Comparison of ENCODE assay signal across 21 cellular contexts in the genomic region with DNA sequence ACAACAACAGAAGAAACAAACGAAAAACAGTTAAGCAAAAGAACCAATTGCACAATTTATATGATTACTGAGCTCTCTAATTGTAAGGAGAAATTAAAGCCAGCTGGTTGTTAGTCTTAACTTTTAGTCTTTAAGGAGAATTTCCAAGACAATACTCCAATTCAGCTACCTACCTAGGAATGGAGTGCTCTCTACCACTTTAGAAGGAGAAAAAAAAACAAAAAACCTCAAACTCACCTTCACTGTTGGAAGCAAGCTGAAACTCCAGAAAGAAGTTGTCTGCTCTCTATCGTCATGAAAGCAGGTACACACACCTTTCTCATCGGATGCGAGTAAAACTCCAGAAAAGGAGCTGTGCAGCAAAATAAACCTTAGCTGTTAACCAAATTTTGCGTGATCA.
"Had no signal": no experiment of that assay in that cellular context is flagged by ENCODE, and none has a peak within 500 bp of the region (broad histone marks: within the 10 kb centered on the region; RNA-seq: fewer than 3 reads in every experiment).

No MANE protein-coding gene starts in this region.

- DNase-seq: hypothalamus; islet precursor cell; left ventricle myocardium inferior; mesendoderm; naive B cell; ovary; right lobe of liver; stimulated activated CD4-positive, alpha-beta T cell treated with anti-CD3 and anti-CD28 coated beads, Interleukin-1b, Interleukin-23, amount 100 ng/mL, for 48 hours; stimulated activated CD4-positive, alpha-beta T cell treated with anti-CD3 and anti-CD28 coated beads, Interleukin-2, amount 100 ng/mL, for 48 hours; stimulated activated CD4-positive, alpha-beta T cell treated with anti-CD3 and anti-CD28 coated beads, Interleukin-4, amount 100 ng/mL, for 4 hours; stimulated activated CD8-positive, alpha-beta memory T cell treated with anti-CD3 and anti-CD28 coated beads, Interleukin-4, amount 100 ng/mL, for 48 hours; stimulated activated naive CD4-positive, alpha-beta T cell treated with Interleukin-2 at 50 U/mL for 16 hours; stimulated activated naive CD8-positive, alpha-beta T cell treated with anti-CD3 and anti-CD28 coated beads, Interleukin-15, amount 100 ng/mL, for 72 hours; substantia nigra; uterus had no signal

- H3K4me1 ChIP-seq: left ventricle myocardium inferior, right atrium auricular region, right lobe of liver, tibial nerve, uterus had no signal

- ATAC-seq: natural killer cell treated with Interleukin-12 subunit alpha and Interleukin-12 subunit beta and Interleukin-15 and Interleukin-18, amount 100 ng/mL, for 72 hours; right lobe of liver; stimulated activated memory B cell treated with anti-CD40 and anti-IgM and Interleukin-4, amounts not matched to agents 10 μg/mL and 1 μg/mL and 100 μg/mL, for 72 hours; stimulated activated naive CD8-positive, alpha-beta T cell treated with anti-CD3 and anti-CD28 coated beads, Interleukin-15, amount 100 ng/mL, for 72 hours had no signal

- H3K27me3 ChIP-seq: ovary, right atrium auricular region, right lobe of liver, tibial nerve, uterus had no signal

- H3K36me3 ChIP-seq: left ventricle myocardium inferior, ovary, right atrium auricular region, right lobe of liver, tibial nerve, uterus had no signal

- H3K9me3 ChIP-seq: left ventricle myocardium inferior, ovary, right atrium auricular region, right lobe of liver, tibial nerve, uterus had no signal

- H3K27ac ChIP-seq: left ventricle myocardium inferior, ovary, right atrium auricular region, right lobe of liver, tibial nerve, uterus had no signal

- H3K4me3 ChIP-seq: left ventricle myocardium inferior, lung, ovary, right atrium auricular region, right lobe of liver, smooth muscle cell, tibial nerve, uterus had no signal
